In the genomic region with DNA sequence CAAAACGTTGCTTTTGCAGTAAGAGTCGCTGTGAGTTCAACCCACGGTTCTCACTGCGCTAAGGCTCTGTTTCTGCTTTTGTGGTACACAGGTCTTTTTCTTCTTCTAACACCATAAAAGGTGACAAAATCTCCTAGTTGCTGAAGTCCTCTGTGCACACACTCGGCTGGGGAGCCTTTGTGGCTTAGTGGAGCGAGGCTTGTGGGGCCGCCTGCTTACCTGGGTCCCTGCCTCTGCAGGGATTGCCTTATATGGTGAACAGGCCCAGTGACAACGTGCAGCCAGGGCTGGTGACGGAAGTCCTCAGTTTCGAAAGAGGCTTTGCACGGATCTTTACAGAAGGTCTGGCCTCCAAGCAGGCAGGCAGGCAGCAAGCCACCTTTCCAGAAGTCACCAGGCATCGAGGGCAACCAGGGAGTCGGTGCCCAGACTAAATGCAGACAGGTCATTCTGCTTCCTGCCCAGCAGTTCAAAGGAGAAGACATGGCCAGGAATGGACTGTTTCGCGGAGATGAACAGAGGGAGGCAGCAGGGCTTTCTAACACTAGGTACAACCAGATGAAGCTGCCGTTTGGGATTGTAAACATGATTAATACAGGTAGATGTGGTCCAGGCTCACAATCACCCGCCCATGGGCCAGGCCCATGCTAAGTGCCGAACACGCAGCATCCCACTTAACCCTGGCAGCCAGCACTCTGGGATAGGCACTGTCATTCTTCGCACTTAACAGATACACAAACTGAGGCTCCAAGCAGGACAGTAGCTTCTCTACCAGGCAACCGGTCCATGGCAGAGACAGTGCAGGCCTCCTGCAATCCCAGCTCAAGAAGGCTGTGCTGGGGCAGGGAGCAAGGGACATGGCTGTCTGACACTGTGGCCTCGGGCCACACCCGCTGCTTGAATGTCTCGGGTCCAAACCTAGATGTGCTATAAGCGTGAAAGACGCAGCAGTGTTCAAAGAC, we compare ENCODE assay signal across 8 cellular contexts. TPM values are rescaled to one million over a fixed set of nuclear protein-coding genes. Genes with fewer than 3 reads are reported as not detected.
DNase-seq lines count a peak whose midpoint lies in the region; ATAC-seq, FAIRE-seq and TF ChIP-seq lines count a peak whose summit lies in the region.

No MANE protein-coding gene starts in this region.

- H3K27ac ChIP-seq in stomach: peak overlapping the region in 4 of 5 donors; percentile 24 to 73 (median 60)

- TF ChIP-seq POLR2A in stomach (IDR thresholded peaks at IDR 0.05): no peak

- no peak overlapping the region for H3K27ac Mint-ChIP-seq in Calu3 (ENCODE audit: unreplicated experiment)

- H3K36me3 ChIP-seq in stomach: no peaks in the 10 kb centered on the region

- TF ChIP-seq CTCF in stomach (IDR thresholded peaks at IDR 0.05) (no peak), Calu3 (IDR thresholded peaks at IDR 0.05; ENCODE audit: unreplicated experiment) (no peak)

- CTCF ChIA-PET in Calu3 (lab: Charles Lee): no interaction called here

- H3K9me3 ChIP-seq in stomach: no peaks in the 10 kb centered on the region

- no peak overlapping the region for H3K4me3 Mint-ChIP-seq in Calu3 (ENCODE audit: low read depth, unreplicated experiment)

- no TSS peak for BruUV-seq in Calu3 (replicated peaks; lab: Mats Ljungman, UMichigan)

- FAIRE-seq in GM18507 (lab: Jason Lieb, UNC): peak; percentile 99

- WGBS in stomach, 5 donors: 59 to 73% (median 64%) methylated on average over 25 to 26 of the region's 26 CpGs

- no peaks in the 10 kb centered on the region for H3K9me3 Mint-ChIP-seq in Calu3 (ENCODE audit: low read depth, unreplicated experiment)

- H3K27me3 Mint-ChIP-seq in Calu3 (ENCODE audit: unreplicated experiment): no peaks in the 10 kb centered on the region

- no peaks in the 10 kb centered on the region for H3K27me3 ChIP-seq in stomach

- H3K4me3 ChIP-seq in stomach: no peak overlapping the region

- H3K4me1 ChIP-seq in stomach: peaks cover 0 to 30% (median 10%) of the 10 kb centered on the region in 4 donors

- peaks cover 5% of the 10 kb centered on the region for H3K36me3 Mint-ChIP-seq in Calu3 (ENCODE audit: insufficient read depth, unreplicated experiment)

- peak; percentile 79 for ATAC-seq in HG02642 (IDR thresholded peaks at IDR 0.05; ENCODE audit: poor library complexity, unreplicated experiment)

- peaks cover 38% of the 10 kb centered on the region for H3K4me1 Mint-ChIP-seq in Calu3 (ENCODE audit: low read depth, unreplicated experiment)

- no peak for TF ChIP-seq EP300 in stomach (IDR thresholded peaks at IDR 0.05)

- DNase-seq in GM18507 (ENCODE audit: extremely low spot score, insufficient read length, low read depth): peak; percentile 78
- DNase-seq in NCI-H2107 treated with DMSO at 0.1 percent for 48 hours (lab: John Stamatoyannopoulos, UW; ENCODE audit: unreplicated experiment): peak; percentile 86
- DNase-seq in activated T-cell treated with anti-CD3 and anti-CD28 coated beads for 1 hour (ENCODE audit: low read depth): peak; percentile 69
- peak; percentile 42 for DNase-seq in medulla oblongata (ENCODE audit: extremely low spot score)
- peak; percentile 61 for DNase-seq in stomach
- DNase-seq in Calu3: no peak
- DNase-seq in OCI-M2 (lab: John Stamatoyannopoulos, UW; ENCODE audit: unreplicated experiment): no peak

- intact Hi-C loops in stomach (cut with DNase I; ENCODE audit: low total_unique reads) (loop anchor here (5.0 kb wide), 1 partner anchor 207 kb away; no protein-coding TSS in a partner anchor), Calu3 (cut with micrococcal nuclease; ENCODE audit: unreplicated experiment) (no loop called here)

RNA-seq across cellular contexts. Expression of a gene that starts 10.7 kb away (rescaled TPM):
- total RNA-seq in stomach (10 to 100 TPM in 2 of 5 donors, 1 to 10 TPM in 3; 5.8 to 21.1 (median 9.4) TPM), Calu3 (2022) (27.6 and 29.5 TPM in 2 replicates)
- 1 to 10 TPM; 3.9 to 7.0 (median 6.8) TPM for polyA plus RNA-seq in stomach

Comparison
In these comparisons a context has a peak if more than half of its experiments do, and no peak if none do; other contexts are left out.
1. DNase-seq: peak in GM18507 (single experiment), NCI-H2107 treated with DMSO at 0.1 percent for 48 hours (single experiment), activated T-cell treated with anti-CD3 and anti-CD28 coated beads for 1 hour (single experiment), medulla oblongata (single experiment) and stomach (single experiment); none in Calu3 (single experiment) and OCI-M2 (single experiment).